Comparison of ENCODE assay signal across 26 cellular contexts in the genomic region with DNA sequence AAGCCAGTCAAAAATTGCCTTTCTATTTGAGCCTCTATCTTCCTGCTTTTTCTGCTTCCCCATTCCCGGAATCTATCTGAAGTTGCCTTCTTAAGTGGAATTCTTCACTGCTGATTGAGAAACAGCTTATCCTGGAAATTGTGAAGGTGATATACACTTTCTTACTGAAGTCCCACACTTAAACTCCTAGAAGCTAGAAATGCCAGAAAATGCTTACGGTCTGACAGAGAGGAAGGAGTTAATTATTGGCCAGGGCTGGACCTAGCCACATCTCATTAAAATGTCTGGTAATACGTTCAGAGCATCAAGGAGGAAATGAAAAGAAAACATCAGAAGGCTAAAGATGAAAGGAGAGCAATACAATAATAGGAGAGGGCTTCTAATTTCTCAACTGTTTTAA.
"Had no signal": no experiment of that assay in that cellular context is flagged by ENCODE, and none has a peak within 500 bp of the region (broad histone marks: within the 10 kb centered on the region; RNA-seq: fewer than 3 reads in every experiment).

No MANE protein-coding gene starts in this region.

- H3K27me3 ChIP-seq: ascending aorta, body of pancreas had no signal

- DNase-seq: activated B cell treated with CpG ODN at 0.5 μM for 24 hours; activated CD4-positive, alpha-beta T cell treated with anti-CD3 and anti-CD28 coated beads for 1 hour; activated CD4-positive, alpha-beta T cell treated with anti-CD3 and anti-CD28 coated beads, Interleukin-2, amount 10 ng/mL, durations not matched to agents 24 days and 14 days; activated CD4-positive, alpha-beta T cell treated with anti-CD3 and anti-CD28 coated beads, Interleukin-2, amount 50 U/mL, for 48 hours; activated CD8-positive, alpha-beta memory T cell treated with anti-CD3 and anti-CD28 coated beads, Interleukin-2, amount 10 ng/mL, durations not matched to agents 7 days and 5 days; activated effector memory CD4-positive, alpha-beta T cell treated with anti-CD3 and anti-CD28 coated beads, Interleukin-2, amount 50 U/mL, for 16 hours; activated naive CD4-positive, alpha-beta T cell treated with Interleukin-2 at 50 U/mL for 16 hours; activated naive CD8-positive, alpha-beta T cell treated with anti-CD3 and anti-CD28 coated beads, Interleukin-2, amount 50 U/mL, for 24 hours; activated T-cell treated with anti-CD3 and anti-CD28 coated beads, Interleukin-2, amount 50 U/mL, for 24 hours; amniotic stem cell; body of pancreas; central memory CD4-positive, alpha-beta T cell; NCI-H1092; NCI-H1417; NCI-H1694; NCI-H2029; NCI-H2107; NCI-H2171 treated with DMSO at 0.1 percent for 48 hours; NCI-H510A treated with DMSO at 0.1 percent for 48 hours; NCI-H69; SIG-M5; T-cell; T-helper 2 cell; T1000 had no signal

- H3K27ac ChIP-seq: ascending aorta, body of pancreas had no signal

- ATAC-seq: activated CD8-positive, alpha-beta memory T cell treated with anti-CD3 and anti-CD28 coated beads, Interleukin-2, amount 10 ng/mL, durations not matched to agents 7 days and 5 days; activated naive CD4-positive, alpha-beta T cell treated with anti-CD3 and anti-CD28 coated beads, Interleukin-2, amount 50 U/mL, for 72 hours; activated naive CD8-positive, alpha-beta T cell treated with anti-CD3 and anti-CD28 coated beads, Interleukin-2, amount 50 U/mL, for 24 hours; body of pancreas; T-cell had no signal

- H3K4me1 ChIP-seq: ascending aorta, body of pancreas had no signal

- H3K36me3 ChIP-seq: ascending aorta had no signal

- H3K9me3 ChIP-seq: ascending aorta, body of pancreas had no signal

- H3K4me3 ChIP-seq: ascending aorta, body of pancreas had no signal
